ENCODE assay signal across 6 cellular contexts in the genomic region with DNA sequence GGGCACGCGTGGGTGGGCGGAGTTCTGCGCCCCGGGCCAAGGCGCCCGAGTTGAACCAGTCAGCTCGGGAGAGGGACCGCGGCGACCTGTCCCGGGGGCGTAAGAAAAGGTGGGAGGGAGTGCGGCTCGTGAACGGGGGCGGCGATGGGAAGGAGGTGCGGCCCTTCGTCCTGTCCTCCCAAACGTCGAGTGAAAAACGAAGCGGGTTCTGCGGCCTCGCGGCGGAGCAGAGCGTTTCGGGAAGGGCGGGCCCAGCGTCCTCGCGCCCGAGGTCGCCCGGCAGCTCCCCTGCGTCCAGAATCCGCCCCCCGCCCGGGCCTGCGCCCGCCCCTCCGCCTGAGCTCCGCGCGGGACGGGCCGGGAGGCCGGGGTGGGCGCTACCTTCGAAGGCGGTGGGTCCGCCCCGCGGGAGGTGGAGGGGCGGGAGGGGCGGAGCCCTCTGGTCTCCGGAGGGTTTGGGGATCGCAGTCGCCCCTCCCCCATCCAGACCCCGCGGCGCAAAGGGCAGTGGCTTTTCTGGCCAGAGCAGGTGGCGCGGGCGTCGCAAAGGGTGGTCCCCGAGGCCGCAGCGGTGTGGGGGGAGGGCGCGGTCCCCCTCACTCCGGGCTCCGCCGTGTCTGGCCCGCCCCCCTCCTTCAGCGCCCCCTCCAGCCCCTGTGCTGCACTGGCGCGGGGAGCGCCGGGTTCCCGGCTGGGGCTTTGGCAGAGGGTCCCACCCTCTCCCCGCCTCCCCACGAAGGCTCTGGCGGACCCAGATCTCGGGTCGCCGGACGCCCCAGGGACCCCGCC. TPM values are rescaled to one million over a fixed set of nuclear protein-coding genes. Genes with fewer than 3 reads are reported as not detected.
DNase-seq lines count a peak whose midpoint lies in the region; ATAC-seq, FAIRE-seq and TF ChIP-seq lines count a peak whose summit lies in the region.

No MANE protein-coding gene starts in this region.

- no peaks in the 10 kb centered on the region for H3K9me3 Mint-ChIP-seq in stimulated activated effector memory CD8-positive, alpha-beta T cell treated with anti-CD3 and anti-CD28 coated beads, Interleukin-12 subunit alpha, Interleukin-12 subunit beta, amount 100 ng/mL, for 72 hours

- peak overlapping the region; percentile 70 for H3K4me3 ChIP-seq in fibroblast of the aortic adventitia (ENCODE audit: low read depth, low read length)

- FAIRE-seq in RCC 7860 (lab: Jason Lieb, UNC) = no peak

- TF ChIP-seq CTCF in fibroblast of the aortic adventitia (IDR thresholded peaks at IDR 0.05; ENCODE audit: insufficient read depth, low read length) = no peak

- peak; percentile 52 for ATAC-seq in stimulated activated effector memory CD8-positive, alpha-beta T cell treated with anti-CD3 and anti-CD28 coated beads, Interleukin-12 subunit alpha, Interleukin-12 subunit beta, amount 100 ng/mL, for 72 hours
- ATAC-seq in GM21515 (IDR thresholded peaks at IDR 0.05; ENCODE audit: unreplicated experiment) = no peak

- peaks cover 26% of the 10 kb centered on the region for H3K4me1 Mint-ChIP-seq in stimulated activated effector memory CD8-positive, alpha-beta T cell treated with anti-CD3 and anti-CD28 coated beads, Interleukin-12 subunit alpha, Interleukin-12 subunit beta, amount 100 ng/mL, for 72 hours

- peak overlapping the region; percentile 84 for H3K4me3 Mint-ChIP-seq in stimulated activated effector memory CD8-positive, alpha-beta T cell treated with anti-CD3 and anti-CD28 coated beads, Interleukin-12 subunit alpha, Interleukin-12 subunit beta, amount 100 ng/mL, for 72 hours

- peaks cover 5% of the 10 kb centered on the region for H3K36me3 Mint-ChIP-seq in stimulated activated effector memory CD8-positive, alpha-beta T cell treated with anti-CD3 and anti-CD28 coated beads, Interleukin-12 subunit alpha, Interleukin-12 subunit beta, amount 100 ng/mL, for 72 hours

- H3K27ac Mint-ChIP-seq in stimulated activated effector memory CD8-positive, alpha-beta T cell treated with anti-CD3 and anti-CD28 coated beads, Interleukin-12 subunit alpha, Interleukin-12 subunit beta, amount 100 ng/mL, for 72 hours = no peak overlapping the region

- DNase-seq in EL = peak; percentile 41
- DNase-seq in T-helper 1 cell = peak in 3 of 5 donors; percentile 25 to 52 (median 38)
- peak; percentile 10 for DNase-seq in fibroblast of the aortic adventitia (ENCODE audit: low read depth)
- peak in 1 of 2 donors; percentile 74 for DNase-seq in stimulated activated effector memory CD8-positive, alpha-beta T cell treated with anti-CD3 and anti-CD28 coated beads, Interleukin-12 subunit alpha, Interleukin-12 subunit beta, amount 100 ng/mL, for 72 hours (ENCODE audit: low spot score in 2 of 2)
- DNase-seq in RCC 7860 (ENCODE audit: low spot score) = no peak

RNA-seq across cellular contexts. Expression of gene STMN3, which starts 0.8 kb away (rescaled TPM):
- 9.3 and 12.1 TPM in 2 replicates for total RNA-seq in fibroblast of the aortic adventitia (ENCODE audit: low replicate concordance)

RNA-seq across cellular contexts. Expression of gene RTEL1, which starts 5.7 kb away (rescaled TPM):
- 17.3 and 23.4 TPM in 2 replicates for total RNA-seq in fibroblast of the aortic adventitia (ENCODE audit: low replicate concordance)

RNA-seq across cellular contexts. Expression of gene GMEB2, which starts 25.5 kb away (rescaled TPM):
- total RNA-seq in fibroblast of the aortic adventitia (ENCODE audit: low replicate concordance) = 3.4 and 7.4 TPM in 2 replicates

RNA-seq across cellular contexts. Expression of gene TNFRSF6B, which starts 44.1 kb away (rescaled TPM):
- total RNA-seq in fibroblast of the aortic adventitia (ENCODE audit: low replicate concordance) = 0.36 TPM in 1 of 2 replicates, not detected in the other

RNA-seq across cellular contexts. Expression of gene ARFRP1, which starts 55.4 kb away (rescaled TPM):
- 25.7 and 30.6 TPM in 2 replicates for total RNA-seq in fibroblast of the aortic adventitia (ENCODE audit: low replicate concordance)
